8 cellular contexts compared by ENCODE assay signal in genomic region chr10:73875139-73875475, GRCh38. TPM values are rescaled to one million over a fixed set of nuclear protein-coding genes. Genes with fewer than 3 reads are reported as not detected.
A peak's percentile ranks its signal among the peaks of the same experiment; 100 is the strongest.
DNase-seq lines count a peak whose midpoint lies in the region; ATAC-seq and TF ChIP-seq lines count a peak whose summit lies in the region.

No MANE protein-coding gene starts in this region.

- H3K9me3 ChIP-seq in IMR-90 (ENCODE audit: control insufficient read depth, insufficient read depth, low read length): no peaks in the 10 kb centered on the region
- no peaks in the 10 kb centered on the region for H3K9me3 ChIP-seq in muscle layer of duodenum (ENCODE audit: control insufficient read depth in 1 of 2, low read length in 2 of 2)

- no peak overlapping the region for H4K91ac ChIP-seq in IMR-90 (ENCODE audit: insufficient read depth, low read depth, low read length)

- BruUV-seq in IMR-90 (replicated peaks; lab: Mats Ljungman, UMichigan): no TSS peak

- no peak overlapping the region; a peak in 1 of 4 replicates for H4K8ac ChIP-seq in IMR-90 (ENCODE audit: low read depth in 2 of 2, low read length in 2 of 2)

- H3K23ac ChIP-seq in IMR-90 (ENCODE audit: low read depth, low read length): no peak overlapping the region

- H2AK9ac ChIP-seq in IMR-90 (replicated peaks; ENCODE audit: low read depth, low read length, poor library complexity): no peak overlapping the region

- no peak overlapping the region for H3K18ac ChIP-seq in IMR-90 (ENCODE audit: low read depth, low read length)

- no peaks in the 10 kb centered on the region for H3K27me3 ChIP-seq in IMR-90 (ENCODE audit: control insufficient read depth, insufficient read depth, low read length)
- H3K27me3 ChIP-seq in muscle layer of duodenum (ENCODE audit: low read depth, low read length): no peaks in the 10 kb centered on the region

- H3K4me3 Mint-ChIP-seq in brain: peak overlapping the region; percentile 63 to 80 (median 75)

- H3K9ac ChIP-seq in IMR-90 (ENCODE audit: low read depth, low read length): no peak overlapping the region

- H2BK20ac ChIP-seq in IMR-90 (ENCODE audit: low read depth, low read length): no peak overlapping the region

- TF ChIP-seq CTCF in AG04449 (IDR thresholded peaks at IDR 0.05; ENCODE audit: insufficient read depth, low read length, missing control alignments) (no peak), IMR-90 (conservative IDR thresholded peaks at IDR 0.05; ENCODE audit: low read depth, low read length) (no peak), brain (conservative IDR thresholded peaks at IDR 0.05) (no peak)

- no peak overlapping the region for H3K4ac ChIP-seq in IMR-90 (ENCODE audit: low read depth, low read length)

- H2BK15ac ChIP-seq in IMR-90 (ENCODE audit: low read depth, low read length): no peak overlapping the region

- peaks cover 14% of the 10 kb centered on the region; the same call in 1 of the 2 replicates for H3K36me3 ChIP-seq in IMR-90 (ENCODE audit: control insufficient read depth, insufficient read depth, low read length)
- H3K36me3 ChIP-seq in muscle layer of duodenum (ENCODE audit: control insufficient read depth in 1 of 2, insufficient read depth in 2 of 2, low read length in 2 of 2): peaks cover 0 to 13% of the 10 kb centered on the region in 2 donors

- H2AK5ac ChIP-seq in IMR-90 (ENCODE audit: low read depth, low read length): no peak overlapping the region; the same call in 1 of the 2 replicates

- peak overlapping the region; percentile 96; the same call in 1 of the 2 replicates for H3K4me2 ChIP-seq in IMR-90 (ENCODE audit: low read depth, low read length)

- H3K56ac ChIP-seq in IMR-90 (ENCODE audit: extremely low read depth, insufficient read depth, low read length): no peak overlapping the region

- no peak overlapping the region for H2BK5ac ChIP-seq in IMR-90 (ENCODE audit: low read depth, low read length, poor library complexity, severe bottlenecking)

- H2BK120ac ChIP-seq in IMR-90 (ENCODE audit: low read depth, low read length): no peak overlapping the region

- peaks cover 6% of the 10 kb centered on the region for H3K9me1 ChIP-seq in IMR-90 (ENCODE audit: insufficient read depth, low read length)

- peaks cover 24% of the 10 kb centered on the region for H4K20me1 ChIP-seq in IMR-90 (ENCODE audit: insufficient read depth, low read length)

- no peak for TF ChIP-seq POLR2A in IMR-90 (IDR thresholded peaks at IDR 0.05; ENCODE audit: low read depth, low read length)

- ATAC-seq in GM19025 (IDR thresholded peaks at IDR 0.05; ENCODE audit: low read depth, unreplicated experiment) (peak; percentile 13), IMR-90 (ENCODE audit: low read depth) (no peak), HG02588 (IDR thresholded peaks at IDR 0.05; ENCODE audit: unreplicated experiment) (no peak)

- intact Hi-C loops in IMR-90 (cut with micrococcal nuclease): no loop called here

- H3K9me3 Mint-ChIP-seq in brain: no peaks in the 10 kb centered on the region

- H3K14ac ChIP-seq in IMR-90 (replicated peaks; ENCODE audit: low read depth, low read length): no peak overlapping the region

- WGBS in IMR-90 (ENCODE audit: extremely low coverage in 2 of 2, insufficient read length in 1 of 2), 2 experiments: 100% methylated on average over 1 of the region's 3 CpGs; no CpG with 5 or more reads in 1 of the 2 experiments

- peak overlapping the region; percentile 95 for H2AFZ ChIP-seq in IMR-90 (replicated peaks; ENCODE audit: low read length, poor library complexity)

- no peak overlapping the region for H3K27ac ChIP-seq in IMR-90 (ENCODE audit: insufficient read depth, low read length)
- H3K27ac ChIP-seq in muscle layer of duodenum (ENCODE audit: low read length): no peak overlapping the region

- in situ Hi-C loops in IMR-90 (cut with MboI; ENCODE audit: low sequenced_read_pairs): no loop called here

- peak overlapping the region; percentile 66 for H3K4me3 ChIP-seq in AG04449 (ENCODE audit: low read depth, low read length)
- peak overlapping the region; percentile 79; the same call in 1 of the 2 replicates for H3K4me3 ChIP-seq in IMR-90 (ENCODE audit: insufficient read depth, low read depth, low read length)
- peak overlapping the region; percentile 41 to 66 for H3K4me3 ChIP-seq in muscle layer of duodenum (ENCODE audit: low read depth in 1 of 2, low read length in 2 of 2)

- dilution Hi-C loops in IMR-90 (cut with HindIII; ENCODE audit: low sequenced_read_pairs, unreplicated experiment): no loop called here

- H3K4me1 ChIP-seq in IMR-90 (ENCODE audit: control insufficient read depth, insufficient read depth, low read length) (peaks cover 11% of the 10 kb centered on the region), muscle layer of duodenum (ENCODE audit: control insufficient read depth in 1 of 2, insufficient read depth in 2 of 2, low read length in 2 of 2) (peaks cover 19 to 37% of the 10 kb centered on the region in 2 donors)

- peaks cover 28 to 38% of the 10 kb centered on the region in 2 experiments for H3K79me1 ChIP-seq in IMR-90 (ENCODE audit: low read depth in 1 of 2, low read length in 2 of 2)

- POLR2A ChIA-PET in AG04449 (lab: Yijun Ruan, JAX) (no interaction called here), IMR-90 (lab: Charles Lee; ENCODE audit: unreplicated experiment) (no interaction called here)

- CTCF ChIA-PET in AG04449 (lab: Yijun Ruan, JAX): interaction anchor here (1.2 to 17.1 kb wide), 5 partner anchors 14 to 100 kb away, joined by 3 to 518 read pairs (median 16); no protein-coding TSS in a partner anchor
- CTCF ChIA-PET in IMR-90 (lab: Yijun Ruan, JAX): no interaction called here

- H4K5ac ChIP-seq in IMR-90 (ENCODE audit: low read depth, low read length): no peak overlapping the region

- peaks cover 4% of the 10 kb centered on the region for H3K36me3 Mint-ChIP-seq in brain

- no peak for TF ChIP-seq RAD21 in IMR-90 (IDR thresholded peaks at IDR 0.05; ENCODE audit: low read length)

- peaks cover 48% of the 10 kb centered on the region for H3K4me1 Mint-ChIP-seq in brain

- H3K27me3 Mint-ChIP-seq in brain: peaks cover 16% of the 10 kb centered on the region

- DNase-seq in AG04449 (ENCODE audit: low read depth, low spot score): no peak
- no peak for DNase-seq in IMR-90
- no peak for DNase-seq in KG1 (lab: John Stamatoyannopoulos, UW)
- DNase-seq in NCI-H526 (lab: John Stamatoyannopoulos, UW): no peak

- H3K27ac Mint-ChIP-seq in brain: peak overlapping the region in 3 of 5 experiments; percentile 8 to 62 (median 11)

TF ChIP-seq in IMR-90, 13 proteins besides CTCF, POLR2A, EP300 and RAD21:
- TF ChIP-seq CEBPB (IDR thresholded peaks at IDR 0.05; ENCODE audit: low read depth, low read length) (no peak), MAZ (IDR thresholded peaks at IDR 0.05; ENCODE audit: borderline replicate concordance, low read depth, low read length) (no peak), SMC3 (IDR thresholded peaks at IDR 0.05; ENCODE audit: low read depth, low read length) (no peak), FOS (IDR thresholded peaks at IDR 0.05; ENCODE audit: low read depth, low read length) (no peak), RFX5 (IDR thresholded peaks at IDR 0.05; ENCODE audit: low read depth, low read length) (no peak), MXI1 (IDR thresholded peaks at IDR 0.05; ENCODE audit: borderline replicate concordance, low read depth, low read length) (no peak), MAFK (IDR thresholded peaks at IDR 0.05; ENCODE audit: low read depth, low read length) (no peak), CHD1 (IDR thresholded peaks at IDR 0.05; ENCODE audit: low read depth, low read length) (no peak)
TF ChIP-seq in IMR-90: peak in this region for 0.

RNA-seq across cellular contexts. Expression of gene CAMK2G, which starts 0.8 kb away (rescaled TPM):
- total RNA-seq in IMR-90 (2012; rRNA removed): 18.9 and 20.4 TPM in 2 replicates
- polyA plus RNA-seq in IMR-90 (2012; rRNA removed) (24.0 and 25.4 TPM in 2 replicates), brain (ENCODE audit: insufficient read depth, low read depth, low replicate concordance) (49.5 TPM)
- polyA plus RNA-seq in IMR-90 (2012; cell fraction: cytosol; rRNA removed): 19.3 and 21.1 TPM in 2 replicates
- polyA plus RNA-seq in IMR-90 (2012; cell fraction: nucleus; rRNA removed; ENCODE audit: low replicate concordance): 51.4 and 75.4 TPM in 2 replicates

RNA-seq across cellular contexts. Expression of gene PLAU, which starts 35.8 kb away (rescaled TPM):
- 115 and 123 TPM in 2 replicates for total RNA-seq in IMR-90 (2012; rRNA removed)
- polyA plus RNA-seq in IMR-90 (2012; rRNA removed): 230 and 283 TPM in 2 replicates
- 215 and 255 TPM in 2 replicates for polyA plus RNA-seq in IMR-90 (2012; cell fraction: cytosol; rRNA removed)
- polyA plus RNA-seq in IMR-90 (2012; cell fraction: nucleus; rRNA removed; ENCODE audit: low replicate concordance): 331 and 562 TPM in 2 replicates
- 1.8 TPM for polyA plus RNA-seq in brain (ENCODE audit: insufficient read depth, low read depth, low replicate concordance)

Comparison
In these comparisons a context has a peak if more than half of its experiments do, and no peak if none do; other contexts are left out.
1. RNA of gene PLAU, which starts 35.8 kb away (polyA plus RNA-seq): 215 to 562 TPM in IMR-90; 1.8 TPM in brain (single experiment); every median in the first group is over 10 times any median in the second.
2. Peak in every context shown above with its lines, with median percentiles within 50 percentile points of each other: H3K4me3 ChIP-seq.